ENCODE assay signal across 9 cellular contexts in genomic region chrX:73851014-73852009, GRCh38. TPM values are rescaled to one million over a fixed set of nuclear protein-coding genes. Genes with fewer than 3 reads are reported as not detected.
DNase-seq lines count a peak whose midpoint lies in the region; ATAC-seq and TF ChIP-seq lines count a peak whose summit lies in the region.
"Had no signal": no experiment of that assay in that cellular context is flagged by ENCODE, and none has a peak within 500 bp of the region (broad histone marks: within the 10 kb centered on the region; RNA-seq: fewer than 3 reads in every experiment).

No MANE protein-coding gene starts in this region.

- H3K27ac Mint-ChIP-seq in activated CD4-positive, alpha-beta memory T cell treated with anti-CD3 and anti-CD28 coated beads for 36 hours: no peak overlapping the region
- H3K27ac Mint-ChIP-seq: activated T-cell treated with anti-CD3 and anti-CD28 coated beads, Interleukin-2, amount 50 U/mL, for 72 hours had no signal

- DNase-seq in GM06990 (ENCODE audit: extremely low read depth, insufficient read length) (peak; percentile 83), activated gamma-delta T cell (lab: John Stamatoyannopoulos, UW) (peak; percentile 12), NCI-H146 (lab: John Stamatoyannopoulos, UW) (no peak)
- no peak for DNase-seq in activated CD4-positive, alpha-beta T cell treated with anti-CD3 and anti-CD28 coated beads for 48 hours
- no peak for DNase-seq in activated CD4-positive, alpha-beta memory T cell treated with anti-CD3 and anti-CD28 coated beads for 36 hours

- H3K4me1 Mint-ChIP-seq in activated CD4-positive, alpha-beta memory T cell treated with anti-CD3 and anti-CD28 coated beads for 36 hours (ENCODE audit: low read depth): no peaks in the 10 kb centered on the region

- peak overlapping the region; percentile 58 for H3K9ac ChIP-seq in muscle layer of colon (ENCODE audit: low read length)

- no peak for TF ChIP-seq CTCF in GM06990 (IDR thresholded peaks at IDR 0.05; ENCODE audit: insufficient read depth, low read length, poor library complexity, severe bottlenecking)

- ATAC-seq in HG02885 (IDR thresholded peaks at IDR 0.05; ENCODE audit: poor library complexity, unreplicated experiment) (peak; percentile 79), HG03432 (IDR thresholded peaks at IDR 0.05; ENCODE audit: unreplicated experiment) (no peak)

- no peaks in the 10 kb centered on the region for H3K27me3 ChIP-seq in GM06990 (replicated peaks; ENCODE audit: control insufficient read depth, insufficient read depth, low read length)
- no peaks in the 10 kb centered on the region for H3K27me3 ChIP-seq in muscle layer of colon (ENCODE audit: control insufficient read depth in 1 of 2, insufficient read depth in 2 of 2, low read length in 2 of 2)

- POLR2A ChIA-PET in activated CD4-positive, alpha-beta memory T cell treated with anti-CD3 and anti-CD28 coated beads for 36 hours (lab: Charles Lee): no interaction called here

- H3K36me3 ChIP-seq in GM06990 (ENCODE audit: control insufficient read depth, insufficient read depth, low read length) (no peaks in the 10 kb centered on the region; the same call in 1 of the 2 replicates), muscle layer of colon (ENCODE audit: insufficient read depth, low read length) (no peaks in the 10 kb centered on the region)

- H3K27ac ChIP-seq in muscle layer of colon (ENCODE audit: low read depth, low read length): peak overlapping the region; percentile 67

- H3K4me3 ChIP-seq in GM06990 (replicated peaks; ENCODE audit: low read depth, low read length): peak overlapping the region; percentile 67
- peak overlapping the region; percentile 62 to 67 for H3K4me3 ChIP-seq in muscle layer of colon (ENCODE audit: low read depth in 1 of 2, low read length in 2 of 2)

- no peaks in the 10 kb centered on the region for H3K9me3 Mint-ChIP-seq in activated CD4-positive, alpha-beta memory T cell treated with anti-CD3 and anti-CD28 coated beads for 36 hours

- no peaks in the 10 kb centered on the region for H3K9me3 ChIP-seq in muscle layer of colon (ENCODE audit: low read length)

- CTCF ChIA-PET in activated CD4-positive, alpha-beta memory T cell treated with anti-CD3 and anti-CD28 coated beads for 36 hours (lab: Charles Lee): no interaction called here

- no peak overlapping the region for H3K4me3 Mint-ChIP-seq in activated CD4-positive, alpha-beta memory T cell treated with anti-CD3 and anti-CD28 coated beads for 36 hours

- H3K4me1 ChIP-seq in muscle layer of colon (ENCODE audit: insufficient read depth, low read length): peaks cover 25% of the 10 kb centered on the region

- intact Hi-C loops in activated CD4-positive, alpha-beta memory T cell treated with anti-CD3 and anti-CD28 coated beads for 36 hours (cut with micrococcal nuclease): loop anchor here (10.0 kb wide), 1 partner anchor 703 kb away; no protein-coding TSS in a partner anchor

- H3K27me3 Mint-ChIP-seq in activated CD4-positive, alpha-beta memory T cell treated with anti-CD3 and anti-CD28 coated beads for 36 hours: no peaks in the 10 kb centered on the region

- no peaks in the 10 kb centered on the region for H3K36me3 Mint-ChIP-seq in activated CD4-positive, alpha-beta memory T cell treated with anti-CD3 and anti-CD28 coated beads for 36 hours

RNA-seq across cellular contexts. Expression of gene XIST, which starts 1.2 kb away (rescaled TPM):
- total RNA-seq in activated CD4-positive, alpha-beta memory T cell treated with anti-CD3 and anti-CD28 coated beads for 36 hours: not detected

Comparison
In these comparisons a context has a peak if more than half of its experiments do, and no peak if none do; other contexts are left out.
1. DNase-seq: peak in GM06990 (single experiment) and activated gamma-delta T cell (single experiment); none in NCI-H146 (single experiment), activated CD4-positive, alpha-beta T cell treated with anti-CD3 and anti-CD28 coated beads for 48 hours (single experiment) and activated CD4-positive, alpha-beta memory T cell treated with anti-CD3 and anti-CD28 coated beads for 36 hours (single experiment).